ENCODE assay signal across 12 cellular contexts in the genomic region with DNA sequence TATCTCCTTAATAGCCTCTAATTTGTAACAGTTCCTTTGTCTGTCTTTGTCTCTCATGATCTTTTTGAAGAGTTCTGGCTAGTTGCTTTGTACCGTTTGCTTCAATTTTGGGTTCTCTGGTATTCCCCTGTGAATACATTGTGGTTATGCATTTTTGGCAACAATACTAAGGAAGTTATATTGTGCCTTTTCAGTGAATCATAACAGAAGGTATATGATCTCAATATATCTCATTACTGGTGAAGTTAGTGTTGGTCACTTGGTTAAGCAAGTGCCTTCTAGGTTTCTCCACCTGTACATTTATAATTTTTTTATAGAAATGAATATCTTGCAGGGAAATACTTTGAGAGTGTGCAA. TPM values are rescaled to one million over a fixed set of nuclear protein-coding genes. Genes with fewer than 3 reads are reported as not detected.
DNase-seq lines count a peak whose midpoint lies in the region; ATAC-seq and TF ChIP-seq lines count a peak whose summit lies in the region.
"Had no signal": no experiment of that assay in that cellular context is flagged by ENCODE, and none has a peak within 500 bp of the region (broad histone marks: within the 10 kb centered on the region; RNA-seq: fewer than 3 reads in every experiment).

No MANE protein-coding gene starts in this region.

- H3K4me2 ChIP-seq in PC-3 (ENCODE audit: low read length) (peak overlapping the region; percentile 75), OCI-LY7 (ENCODE audit: low read length) (no peak overlapping the region)

- H3K9me3 ChIP-seq in PC-3 (ENCODE audit: low read length): no peaks in the 10 kb centered on the region
- H3K9me3 ChIP-seq in OCI-LY7 (ENCODE audit: low read length): no peaks in the 10 kb centered on the region
- H3K9me3 ChIP-seq in transverse colon: peaks cover 0 to 5% of the 10 kb centered on the region in 2 donors

- H3K27me3 Mint-ChIP-seq in WTC11 (ENCODE audit: low read depth): no peaks in the 10 kb centered on the region

- H3K4me3 Mint-ChIP-seq in WTC11: no peak overlapping the region
- H3K4me3 Mint-ChIP-seq: T-helper 1 cell treated with Interleukin-12 subunit alpha and Interleukin-12 subunit beta and Interleukin-4 antibody, amounts not matched to agents 30 μg/mL and 1 μg/mL, for 36 hours had no signal

- DNase-seq in PC-3 (peak; percentile 75), iris pigment epithelial cell (ENCODE audit: low read depth) (peak; percentile 57), OCI-LY7 (ENCODE audit: low spot score) (no peak), transverse colon (no peak), WTC11 (ENCODE audit: low spot score) (no peak)
- no peak for DNase-seq in stimulated activated naive CD4-positive, alpha-beta T cell (lab: John Stamatoyannopoulos, UW)
- DNase-seq: activated naive CD4-positive, alpha-beta T cell; DND-41; NCI-H2081 treated with DMSO at 0.1 percent for 48 hours had no signal

- peaks cover 34% of the 10 kb centered on the region for H3K4me1 ChIP-seq in PC-3 (ENCODE audit: insufficient read depth, low read length)
- no peaks in the 10 kb centered on the region for H3K4me1 ChIP-seq in OCI-LY7 (ENCODE audit: insufficient read depth, low read length, poor library complexity, severe bottlenecking)
- peaks cover 0 to 17% (median 3%) of the 10 kb centered on the region in 4 donors for H3K4me1 ChIP-seq in transverse colon

- no peak for TF ChIP-seq POLR2A in transverse colon (IDR thresholded peaks at IDR 0.05)

- in situ Hi-C loops in transverse colon (cut with MboI; ENCODE audit: low pct_ligation_motif_present in 1 of 4, low pct_unique_long_range_greater_than_20kb in 1 of 4, low sequenced_read_pairs in 3 of 4): no loop called here

- peaks cover 4% of the 10 kb centered on the region; the same call in 1 of the 2 replicates for H3K36me3 Mint-ChIP-seq in WTC11

- 56 to 57% methylated on average over 1 of the region's 1 CpG for WGBS in transverse colon (ENCODE audit: low coverage in 1 of 2), 2 donors

- no peak overlapping the region for H3K9ac ChIP-seq in PC-3 (ENCODE audit: low read length)

- peaks cover 3% of the 10 kb centered on the region for H3F3A ChIP-seq in PC-3 (ENCODE audit: low read length, unreplicated experiment)

- no peaks in the 10 kb centered on the region; the same call in 1 of the 2 replicates for H3K36me3 ChIP-seq in PC-3 (ENCODE audit: low read depth, low read length)
- no peaks in the 10 kb centered on the region for H3K36me3 ChIP-seq in OCI-LY7 (ENCODE audit: insufficient read depth, low read length)
- no peaks in the 10 kb centered on the region for H3K36me3 ChIP-seq in transverse colon

- intact Hi-C loops in PC-3 (cut with micrococcal nuclease): no loop called here
- intact Hi-C loops in OCI-LY7 (cut with micrococcal nuclease; ENCODE audit: unreplicated experiment): no loop called here
- intact Hi-C loops in transverse colon (cut with DNase I; ENCODE audit: low total_unique reads): no loop called here

- H3K27ac ChIP-seq in PC-3 (ENCODE audit: low read length): peak overlapping the region; percentile 54
- no peak overlapping the region for H3K27ac ChIP-seq in OCI-LY7 (ENCODE audit: low read depth, low read length, poor library complexity, severe bottlenecking)
- no peak overlapping the region for H3K27ac ChIP-seq in transverse colon

- TF ChIP-seq CTCF in PC-3 (conservative IDR thresholded peaks at IDR 0.05; ENCODE audit: low read depth, low read length) (no peak), OCI-LY7 (conservative IDR thresholded peaks at IDR 0.05; ENCODE audit: low read length) (no peak), transverse colon (IDR thresholded peaks at IDR 0.05) (no peak), WTC11 (IDR thresholded peaks at IDR 0.05) (no peak)

- no peaks in the 10 kb centered on the region for H3K27me3 ChIP-seq in PC-3 (ENCODE audit: low read length)
- no peaks in the 10 kb centered on the region for H3K27me3 ChIP-seq in transverse colon

- 0 out of 2 replicates have a peak overlapping the region, but pooled peaks have one; percentile 13 for H2AFZ ChIP-seq in PC-3 (ENCODE audit: low read length)
- no peak overlapping the region for H2AFZ ChIP-seq in OCI-LY7 (ENCODE audit: low read length)

- H3K4me3 ChIP-seq in PC-3 (ENCODE audit: low read length) (peak overlapping the region; percentile 43; the same call in 1 of the 2 replicates), OCI-LY7 (ENCODE audit: low read depth, low read length, poor library complexity, severe bottlenecking) (no peak overlapping the region), transverse colon (no peak overlapping the region)

- H3K79me2 ChIP-seq in PC-3 (ENCODE audit: low read length) (no peaks in the 10 kb centered on the region), OCI-LY7 (ENCODE audit: insufficient read depth, low read depth, low read length) (no peaks in the 10 kb centered on the region)

- POLR2A ChIA-PET in PC-3 (lab: Charles Lee; ENCODE audit: unreplicated experiment) (no interaction called here), OCI-LY7 (lab: Charles Lee) (no interaction called here), WTC11 (lab: Charles Lee) (no interaction called here)

- TF ChIP-seq EP300 in transverse colon (IDR thresholded peaks at IDR 0.05; ENCODE audit: low read depth): no peak

- H3K27ac Mint-ChIP-seq in WTC11: no peak overlapping the region
- H3K27ac Mint-ChIP-seq: T-helper 1 cell treated with Interleukin-12 subunit alpha and Interleukin-12 subunit beta and Interleukin-4 antibody, amounts not matched to agents 30 μg/mL and 1 μg/mL, for 36 hours had no signal

- peaks cover 12% of the 10 kb centered on the region for H3K9me3 Mint-ChIP-seq in WTC11
- H3K9me3 Mint-ChIP-seq: T-helper 1 cell treated with Interleukin-12 subunit alpha and Interleukin-12 subunit beta and Interleukin-4 antibody, amounts not matched to agents 30 μg/mL and 1 μg/mL, for 36 hours had no signal

- BruUV-seq in PC-3 (replicated peaks; lab: Mats Ljungman, UMichigan) (no TSS peak), OCI-LY7 (replicated peaks; lab: Mats Ljungman, UMichigan) (no TSS peak)

- H3K4me1 Mint-ChIP-seq in WTC11: no peaks in the 10 kb centered on the region

- CTCF ChIA-PET in PC-3 (lab: Charles Lee) (no interaction called here), OCI-LY7 (lab: Charles Lee; ENCODE audit: unreplicated experiment) (no interaction called here), WTC11 (lab: Charles Lee) (no interaction called here)

- H3K9me2 ChIP-seq in PC-3 (replicated peaks; ENCODE audit: low read length): no peaks in the 10 kb centered on the region
- H3K9me2 ChIP-seq in OCI-LY7 (ENCODE audit: insufficient read depth, low read length): no peaks in the 10 kb centered on the region

- H4K20me1 ChIP-seq in PC-3 (ENCODE audit: low read length): no peaks in the 10 kb centered on the region
- no peaks in the 10 kb centered on the region for H4K20me1 ChIP-seq in OCI-LY7 (ENCODE audit: insufficient read depth, low read length)

- ATAC-seq in GM18499 (IDR thresholded peaks at IDR 0.05; ENCODE audit: insufficient read depth, unreplicated experiment): peak; percentile 68
- peak; percentile 86 for ATAC-seq in HG02610 (IDR thresholded peaks at IDR 0.05; ENCODE audit: unreplicated experiment)
- ATAC-seq in PC-3: peak; percentile 73
- no peak for ATAC-seq in WTC11

TF ChIP-seq in WTC11, 78 proteins besides CTCF, POLR2A, EP300 and RAD21:
- TF ChIP-seq, protein P1, sequence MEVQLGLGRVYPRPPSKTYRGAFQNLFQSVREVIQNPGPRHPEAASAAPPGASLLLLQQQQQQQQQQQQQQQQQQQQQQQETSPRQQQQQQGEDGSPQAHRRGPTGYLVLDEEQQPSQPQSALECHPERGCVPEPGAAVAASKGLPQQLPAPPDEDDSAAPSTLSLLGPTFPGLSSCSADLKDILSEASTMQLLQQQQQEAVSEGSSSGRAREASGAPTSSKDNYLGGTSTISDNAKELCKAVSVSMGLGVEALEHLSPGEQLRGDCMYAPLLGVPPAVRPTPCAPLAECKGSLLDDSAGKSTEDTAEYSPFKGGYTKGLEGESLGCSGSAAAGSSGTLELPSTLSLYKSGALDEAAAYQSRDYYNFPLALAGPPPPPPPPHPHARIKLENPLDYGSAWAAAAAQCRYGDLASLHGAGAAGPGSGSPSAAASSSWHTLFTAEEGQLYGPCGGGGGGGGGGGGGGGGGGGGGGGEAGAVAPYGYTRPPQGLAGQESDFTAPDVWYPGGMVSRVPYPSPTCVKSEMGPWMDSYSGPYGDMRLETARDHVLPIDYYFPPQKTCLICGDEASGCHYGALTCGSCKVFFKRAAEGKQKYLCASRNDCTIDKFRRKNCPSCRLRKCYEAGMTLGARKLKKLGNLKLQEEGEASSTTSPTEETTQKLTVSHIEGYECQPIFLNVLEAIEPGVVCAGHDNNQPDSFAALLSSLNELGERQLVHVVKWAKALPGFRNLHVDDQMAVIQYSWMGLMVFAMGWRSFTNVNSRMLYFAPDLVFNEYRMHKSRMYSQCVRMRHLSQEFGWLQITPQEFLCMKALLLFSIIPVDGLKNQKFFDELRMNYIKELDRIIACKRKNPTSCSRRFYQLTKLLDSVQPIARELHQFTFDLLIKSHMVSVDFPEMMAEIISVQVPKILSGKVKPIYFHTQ (CRISPR knock-in tag; IDR thresholded peaks at IDR 0.05): no peak

RNA-seq across cellular contexts. Expression of a gene that starts 48.6 kb away (rescaled TPM):
- total RNA-seq in PC-3 (2014; rRNA removed) (1.2 TPM in 2 replicates), OCI-LY7 (2022) (not detected in 2 replicates), transverse colon (10 to 100 TPM in 2 of 4 donors, 1 to 10 TPM in 2; 3.3 to 19.5 (median 7.5) TPM), WTC11 (2021) (0.17 to 0.21 TPM (median 0.18 TPM) in 3 replicates)
- total RNA-seq in OCI-LY7 (2014; rRNA removed; shearing (Covaris generic)): not detected in 2 replicates

Comparison
In these comparisons a context has a peak if more than half of its experiments do, and no peak if none do; other contexts are left out.
1. DNase-seq: peak in PC-3 (single experiment) and iris pigment epithelial cell (single experiment); none in OCI-LY7 (single experiment), transverse colon (single experiment), WTC11 (single experiment) and stimulated activated naive CD4-positive, alpha-beta T cell (0 of 6).